23 cellular contexts compared by ENCODE assay signal in the genomic region with DNA sequence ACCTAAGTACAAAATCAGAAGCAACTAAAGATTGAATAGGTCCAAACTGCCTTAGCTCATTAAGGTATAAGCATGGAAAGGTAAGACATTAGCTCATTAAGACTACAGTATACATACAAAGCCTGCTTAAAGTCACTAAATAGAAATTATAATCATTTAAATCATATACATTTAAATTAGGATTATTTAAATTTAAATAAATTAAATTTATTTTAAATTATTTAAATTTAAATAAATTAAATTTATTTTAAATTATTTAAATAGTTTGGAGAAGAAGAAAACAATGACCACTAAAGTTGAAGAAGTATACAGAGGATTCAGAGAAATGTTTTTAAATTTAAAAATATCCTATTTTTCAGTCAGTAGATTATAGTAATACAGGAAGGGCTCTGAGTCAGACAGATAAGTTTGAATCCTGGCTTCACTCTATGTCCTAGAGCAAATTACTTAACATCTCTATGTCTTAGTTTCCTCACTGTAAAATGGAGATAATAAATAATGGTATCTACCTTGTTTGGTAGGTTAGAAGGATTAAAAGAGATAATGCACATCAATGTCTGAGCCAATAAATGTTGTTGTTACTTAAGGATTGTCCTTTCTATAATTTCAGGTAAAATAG.
"Had no signal": no experiment of that assay in that cellular context is flagged by ENCODE, and none has a peak within 500 bp of the region (broad histone marks: within the 10 kb centered on the region; RNA-seq: fewer than 3 reads in every experiment).

No MANE protein-coding gene starts in this region.

- H3K36me3 ChIP-seq: ascending aorta, left lung, prostate gland, right atrium auricular region, tibial artery had no signal

- H3K4me3 ChIP-seq: ascending aorta, left lung, prostate gland, right atrium auricular region, tibial artery had no signal

- H3K4me3 Mint-ChIP-seq: activated naive CD4-positive, alpha-beta T cell treated with anti-CD3 and anti-CD28 coated beads, Interleukin-2, amount 10 ng/mL, durations not matched to agents 7 days and 5 days; activated naive CD8-positive, alpha-beta T cell treated with anti-CD3 and anti-CD28 coated beads, Interleukin-2, amount 50 U/mL, for 24 hours; dendritic cell treated with granulocyte-macrophage colony-stimulating factor and Interleukin-4, amounts not matched to agents 40 ng/mL and 50 ng/mL, for 4 days; nephron progenitor cell had no signal

- H3K36me3 Mint-ChIP-seq: activated naive CD4-positive, alpha-beta T cell treated with anti-CD3 and anti-CD28 coated beads, Interleukin-2, amount 10 ng/mL, durations not matched to agents 7 days and 5 days had no signal

- H3K4me1 Mint-ChIP-seq: activated naive CD4-positive, alpha-beta T cell treated with anti-CD3 and anti-CD28 coated beads, Interleukin-2, amount 10 ng/mL, durations not matched to agents 7 days and 5 days; activated naive CD8-positive, alpha-beta T cell treated with anti-CD3 and anti-CD28 coated beads, Interleukin-2, amount 50 U/mL, for 24 hours; nephron progenitor cell had no signal

- H3K27me3 Mint-ChIP-seq: activated naive CD4-positive, alpha-beta T cell treated with anti-CD3 and anti-CD28 coated beads, Interleukin-2, amount 10 ng/mL, durations not matched to agents 7 days and 5 days; activated naive CD8-positive, alpha-beta T cell treated with anti-CD3 and anti-CD28 coated beads, Interleukin-2, amount 50 U/mL, for 24 hours; dendritic cell treated with granulocyte-macrophage colony-stimulating factor and Interleukin-4, amounts not matched to agents 40 ng/mL and 50 ng/mL, for 4 days had no signal

- ATAC-seq: activated naive CD8-positive, alpha-beta T cell treated with anti-CD3 and anti-CD28 coated beads, Interleukin-2, amount 50 U/mL, for 24 hours; left lung; stimulated activated naive CD8-positive, alpha-beta T cell treated with anti-CD3 and anti-CD28 coated beads, Interleukin-15, Interleukin-2, amounts not matched to agents 100 U/mL and 50 U/mL, for 24 hours had no signal

- H3K4me1 ChIP-seq: ascending aorta, foreskin keratinocyte, prostate gland, right atrium auricular region, tibial artery had no signal

- H3K27ac Mint-ChIP-seq: activated naive CD4-positive, alpha-beta T cell treated with anti-CD3 and anti-CD28 coated beads, Interleukin-2, amount 10 ng/mL, durations not matched to agents 7 days and 5 days; activated naive CD8-positive, alpha-beta T cell treated with anti-CD3 and anti-CD28 coated beads, Interleukin-2, amount 50 U/mL, for 24 hours; dendritic cell treated with granulocyte-macrophage colony-stimulating factor and Interleukin-4, amounts not matched to agents 40 ng/mL and 50 ng/mL, for 4 days; nephron progenitor cell had no signal

- DNase-seq: activated CD4-positive, CD25-positive, alpha-beta regulatory T cell treated with anti-CD3 and anti-CD28 coated beads, Interleukin-2, amount 50 U/mL, for 72 hours; activated CD8-positive, alpha-beta memory T cell treated with anti-CD3 and anti-CD28 coated beads for 24 hours; activated CD8-positive, alpha-beta memory T cell treated with anti-CD3 and anti-CD28 coated beads, Interleukin-2, amount 50 U/mL, for 48 hours; activated effector memory CD4-positive, alpha-beta T cell treated with Interleukin-2 at 50 U/mL for 16 hours; activated naive CD4-positive, alpha-beta T cell treated with anti-CD3 and anti-CD28 coated beads, Interleukin-2, amount 10 ng/mL, durations not matched to agents 7 days and 5 days; activated naive CD8-positive, alpha-beta T cell treated with anti-CD3 and anti-CD28 coated beads, Interleukin-2, amount 50 U/mL, for 24 hours; activated T-cell treated with anti-CD3 and anti-CD28 coated beads, Interleukin-2, amount 50 U/mL, for 48 hours; cerebellar nuclear complex; effector memory CD4-positive, alpha-beta T cell; foreskin keratinocyte; glutamatergic neuron; hypothalamus; left lung; midbrain; nephron progenitor cell; stimulated activated naive CD8-positive, alpha-beta T cell treated with anti-CD3 and anti-CD28 coated beads, Interleukin-15, Interleukin-2, amounts not matched to agents 100 U/mL and 50 U/mL, for 24 hours; substantia nigra; SW 1271; tibial artery had no signal

- H3K27me3 ChIP-seq: ascending aorta, foreskin keratinocyte, left lung, right atrium auricular region, tibial artery had no signal

- H3K9me3 Mint-ChIP-seq: activated naive CD4-positive, alpha-beta T cell treated with anti-CD3 and anti-CD28 coated beads, Interleukin-2, amount 10 ng/mL, durations not matched to agents 7 days and 5 days; activated naive CD8-positive, alpha-beta T cell treated with anti-CD3 and anti-CD28 coated beads, Interleukin-2, amount 50 U/mL, for 24 hours; dendritic cell treated with granulocyte-macrophage colony-stimulating factor and Interleukin-4, amounts not matched to agents 40 ng/mL and 50 ng/mL, for 4 days; nephron progenitor cell had no signal

- H3K27ac ChIP-seq: ascending aorta, foreskin keratinocyte, left lung, prostate gland, right atrium auricular region, tibial artery had no signal

- H3K9me3 ChIP-seq: ascending aorta, left lung, prostate gland, right atrium auricular region, tibial artery had no signal
